ENCODE assay signal across 8 cellular contexts in genomic region chr5:128085413-128085812, GRCh38. TPM values are rescaled to one million over a fixed set of nuclear protein-coding genes. Genes with fewer than 3 reads are reported as not detected.
DNase-seq lines count a peak whose midpoint lies in the region; TF ChIP-seq lines count a peak whose summit lies in the region.

No MANE protein-coding gene starts in this region.

- in situ Hi-C loops in astrocyte of the spinal cord (cut with HindIII; ENCODE audit: low sequenced_read_pairs), result no loop called here

- intact Hi-C loops in left ventricle myocardium inferior (cut with micrococcal nuclease), result no loop called here
- intact Hi-C loops in cardiac septum (cut with DNase I), result loop anchor here (10.0 kb wide), 1 partner anchor 181 kb away; no protein-coding TSS in a partner anchor
- intact Hi-C loops in head of caudate nucleus (cut with DNase I), result loop anchor here (10.0 kb wide), 2 partner anchors 59 to 211 kb away; no protein-coding TSS in a partner anchor

- H3K27me3 ChIP-seq in left ventricle myocardium inferior (ENCODE audit: low read depth), result no peaks in the 10 kb centered on the region

- no peak for TF ChIP-seq CTCF in left ventricle myocardium inferior (IDR thresholded peaks at IDR 0.05; ENCODE audit: borderline replicate concordance)
- TF ChIP-seq CTCF in astrocyte of the spinal cord (IDR thresholded peaks at IDR 0.05; ENCODE audit: low read depth, low read length), result no peak

- WGBS in mesodermal cell (ENCODE audit: insufficient coverage in 2 of 2), 2 experiments, result 85 to 89% methylated on average over 3 of the region's 4 CpGs
- WGBS in urinary bladder, result 54% methylated on average over 4 of the region's 4 CpGs

- DNase-seq in left ventricle myocardium inferior (no peak), cardiac septum (ENCODE audit: low spot score) (no peak), astrocyte of the spinal cord (ENCODE audit: low read depth, low spot score) (no peak), head of caudate nucleus (no peak), foreskin melanocyte (no peak)
- DNase-seq in stimulated activated CD4-positive, alpha-beta T cell treated with anti-CD3 and anti-CD28 coated beads, Interleukin-2, amount 100 ng/mL, for 48 hours, result no peak

- H3K36me3 ChIP-seq in left ventricle myocardium inferior (no peaks in the 10 kb centered on the region), mesodermal cell (ENCODE audit: control insufficient read depth, insufficient read depth, low read length) (no peaks in the 10 kb centered on the region), urinary bladder (ENCODE audit: insufficient read depth) (peaks cover 3% of the 10 kb centered on the region)

- no peaks in the 10 kb centered on the region for H3K9me3 ChIP-seq in left ventricle myocardium inferior (replicated peaks)
- H3K9me3 ChIP-seq in mesodermal cell (ENCODE audit: control insufficient read depth, low read length), result no peaks in the 10 kb centered on the region

- H3K4me3 ChIP-seq in left ventricle myocardium inferior, result peak overlapping the region; percentile 77
- H3K4me3 ChIP-seq in astrocyte of the spinal cord (ENCODE audit: low read depth, low read length), result peak overlapping the region; percentile 72
- peak overlapping the region; percentile 69 for H3K4me3 ChIP-seq in mesodermal cell (ENCODE audit: extremely low read depth, insufficient read depth, low read length, poor library complexity, severe bottlenecking)
- peak overlapping the region; percentile 93 for H3K4me3 ChIP-seq in urinary bladder (ENCODE audit: low read depth, low read length)

- H3K27ac ChIP-seq in left ventricle myocardium inferior (replicated peaks) (no peak overlapping the region), mesodermal cell (ENCODE audit: low read depth, low read length, severe bottlenecking) (no peak overlapping the region), urinary bladder (ENCODE audit: low read depth) (no peak overlapping the region)

- H3K4me1 ChIP-seq in left ventricle myocardium inferior, result peaks cover 86% of the 10 kb centered on the region
- no peaks in the 10 kb centered on the region for H3K4me1 ChIP-seq in mesodermal cell (ENCODE audit: control insufficient read depth, insufficient read depth, low read length, poor library complexity, severe bottlenecking)
- H3K4me1 ChIP-seq in urinary bladder (ENCODE audit: insufficient read depth), result no peaks in the 10 kb centered on the region

RNA-seq across cellular contexts. Expression of gene SLC12A2, which starts 1.8 kb away (rescaled TPM):
- total RNA-seq in left ventricle myocardium inferior, result 11.5 TPM
- total RNA-seq in cardiac septum, result 21.6 TPM
- 12.9 TPM for polyA plus RNA-seq in mesodermal cell (2013, experiment 1 of 2)
- polyA plus RNA-seq in mesodermal cell (2013, experiment 2 of 2), result 15.5 TPM
- total RNA-seq in urinary bladder, result 63.9 TPM
- polyA plus RNA-seq in urinary bladder, result 7.9 TPM
